In the genomic region with DNA sequence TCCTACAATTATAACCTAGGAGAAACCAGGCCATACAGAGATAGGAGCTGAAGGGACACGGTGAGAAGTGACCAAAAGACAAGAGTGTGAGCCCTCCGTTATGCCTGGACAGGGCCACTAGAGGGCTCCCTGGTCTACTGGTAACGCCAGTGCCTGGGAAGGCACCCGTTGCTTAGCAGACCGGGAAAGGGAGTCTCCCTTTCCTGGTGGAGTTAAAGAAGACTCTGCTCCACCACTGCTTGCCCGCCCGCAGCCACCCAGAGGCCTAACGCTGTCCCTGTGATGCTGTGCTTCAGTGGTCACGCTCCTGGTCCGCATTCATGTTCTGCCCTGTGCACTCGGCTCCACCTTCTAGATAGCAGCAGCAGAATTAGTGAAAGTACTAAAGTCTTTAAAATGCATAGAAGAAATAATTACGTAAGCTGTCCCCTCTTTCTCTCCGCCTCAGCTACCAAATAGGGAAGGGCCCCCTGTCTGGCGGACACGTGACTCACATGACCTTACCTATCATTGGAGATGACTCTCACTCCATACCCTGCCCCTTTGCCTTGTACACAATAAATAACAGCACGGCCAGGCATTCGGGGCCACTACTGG, we compare ENCODE assay signal across 8 cellular contexts. TPM values are rescaled to one million over a fixed set of nuclear protein-coding genes. Genes with fewer than 3 reads are reported as not detected.
DNase-seq lines count a peak whose midpoint lies in the region; ATAC-seq and TF ChIP-seq lines count a peak whose summit lies in the region.

No MANE protein-coding gene starts in this region.

- H2BK12ac ChIP-seq in trophoblast cell (ENCODE audit: low read length): no peak overlapping the region

- H3K4me3 ChIP-seq in AG04449 (ENCODE audit: low read depth, low read length) (no peak overlapping the region; the same call in 1 of the 2 replicates), trophoblast cell (ENCODE audit: low read depth, low read length) (no peak overlapping the region), upper lobe of left lung (peak overlapping the region in 2 of 4 donors; percentile 28 to 31)

- CTCF ChIA-PET in AG04449 (lab: Yijun Ruan, JAX): interaction anchor here (0.7 to 3.9 kb wide), 22 partner anchors 13 to 423 kb away, joined by 3 to 24 read pairs (median 5); a partner anchor contains a TSS

- H3K23ac ChIP-seq in trophoblast cell (ENCODE audit: low read length): no peak overlapping the region

- no peak for TF ChIP-seq POLR2A in upper lobe of left lung (IDR thresholded peaks at IDR 0.05)

- no peak overlapping the region for H2AK5ac ChIP-seq in trophoblast cell (ENCODE audit: low read length)

- peak overlapping the region; percentile 54 for H3K4me2 ChIP-seq in trophoblast cell (ENCODE audit: low read length)

- ATAC-seq in GM18909 (IDR thresholded peaks at IDR 0.05; ENCODE audit: poor library complexity, unreplicated experiment): peak; percentile 58
- peak; percentile 74 to 92 for ATAC-seq in upper lobe of left lung (ENCODE audit: low FRiP score in 2 of 2)

- H2BK5ac ChIP-seq in trophoblast cell (ENCODE audit: low read depth, low read length, poor library complexity): no peak overlapping the region

- H3K9me3 ChIP-seq in trophoblast cell (ENCODE audit: insufficient read depth, low read depth, low read length) (peaks cover 3% of the 10 kb centered on the region), upper lobe of left lung (no peaks in the 10 kb centered on the region)

- no peak overlapping the region for H2AFZ ChIP-seq in trophoblast cell (ENCODE audit: insufficient read depth, low read length, poor library complexity)

- H3K9ac ChIP-seq in trophoblast cell (ENCODE audit: low read length): no peak overlapping the region

- H3K36me3 ChIP-seq in trophoblast cell (ENCODE audit: control insufficient read depth in 1 of 2, insufficient read depth in 2 of 2, low read length in 2 of 2): no peaks in the 10 kb centered on the region
- H3K36me3 ChIP-seq in upper lobe of left lung: no peaks in the 10 kb centered on the region

- H3K79me2 ChIP-seq in trophoblast cell (ENCODE audit: control insufficient read depth, insufficient read depth, low read length, poor library complexity): no peaks in the 10 kb centered on the region

- H4K91ac ChIP-seq in trophoblast cell (ENCODE audit: low read depth, low read length): no peak overlapping the region

- no peak overlapping the region for H4K8ac ChIP-seq in trophoblast cell (ENCODE audit: low read depth, low read length)

- POLR2A ChIA-PET in AG04449 (lab: Yijun Ruan, JAX): no interaction called here

- WGBS in trophoblast cell (ENCODE audit: extremely low coverage, insufficient coverage, insufficient read length): no CpG with 5 or more reads among the region's 17 CpGs
- 16 to 21% methylated on average over 16 to 17 of the region's 17 CpGs for WGBS in upper lobe of left lung, 2 donors

- H4K12ac ChIP-seq in trophoblast cell (ENCODE audit: low read depth, low read length): no peak overlapping the region

- H3K27me3 ChIP-seq in trophoblast cell (ENCODE audit: insufficient read depth, low read length): no peaks in the 10 kb centered on the region
- H3K27me3 ChIP-seq in upper lobe of left lung: no peaks in the 10 kb centered on the region

- H3K4ac ChIP-seq in trophoblast cell (ENCODE audit: low read depth, low read length): no peak overlapping the region

- DNase-seq in AG04449 (ENCODE audit: low read depth, low spot score): peak; percentile 17
- peak; percentile 89 for DNase-seq in NCI-H1092 (lab: John Stamatoyannopoulos, UW)
- DNase-seq in SKM-1 treated with dmso at 0.1 percent for 144 hours (lab: John Stamatoyannopoulos, UW; ENCODE audit: unreplicated experiment): peak; percentile 63
- peak; percentile 34 for DNase-seq in activated naive CD8-positive, alpha-beta T cell treated with anti-CD3 and anti-CD28 coated beads, Interleukin-2, amount 50 U/mL, for 16 hours (ENCODE audit: low read depth, low spot score)
- peak; percentile 90 for DNase-seq in cardiac septum (ENCODE audit: low spot score)
- peak; percentile 86 to 94 for DNase-seq in trophoblast cell
- DNase-seq in upper lobe of left lung: peak in 1 of 2 donors; percentile 89

- no peak overlapping the region for H3K18ac ChIP-seq in trophoblast cell (ENCODE audit: low read length)

- no peak overlapping the region for H3K14ac ChIP-seq in trophoblast cell (ENCODE audit: low read length)

- no peak for TF ChIP-seq EP300 in upper lobe of left lung (IDR thresholded peaks at IDR 0.05)

- H3K79me1 ChIP-seq in trophoblast cell (ENCODE audit: low read length): no peaks in the 10 kb centered on the region

- H3K4me1 ChIP-seq in trophoblast cell (ENCODE audit: control insufficient read depth in 1 of 2, insufficient read depth in 2 of 2, low read length in 2 of 2): no peaks in the 10 kb centered on the region
- peaks cover 3 to 6% (median 5%) of the 10 kb centered on the region in 4 donors for H3K4me1 ChIP-seq in upper lobe of left lung

- H2BK120ac ChIP-seq in trophoblast cell (ENCODE audit: insufficient read depth, low read length, poor library complexity): no peak overlapping the region

- intact Hi-C loops in cardiac septum (cut with DNase I): no loop called here

- H3K27ac ChIP-seq in trophoblast cell (ENCODE audit: low read depth, low read length) (no peak overlapping the region), upper lobe of left lung (no peak overlapping the region)

- peak; percentile 89 for TF ChIP-seq CTCF in AG04449 (IDR thresholded peaks at IDR 0.05; ENCODE audit: insufficient read depth, low read length, missing control alignments)
- TF ChIP-seq CTCF in upper lobe of left lung (IDR thresholded peaks at IDR 0.05): peak; percentile 70 to 88 (median 81)

RNA-seq across cellular contexts. Expression of a gene that starts 32.5 kb away (rescaled TPM):
- total RNA-seq in cardiac septum (61.2 TPM), upper lobe of left lung (100 to 1,000 TPM in 1 of 6 donors, 10 to 100 TPM in 5; 35.6 to 120 (median 92.7) TPM)
- 248 and 259 TPM in 2 replicates for polyA plus RNA-seq in trophoblast cell (2013)

RNA-seq across cellular contexts. Expression of a gene that starts 34.8 kb away (rescaled TPM):
- total RNA-seq in cardiac septum (not detected), upper lobe of left lung (1 to 10 TPM in 2 of 6 donors, under 1 TPM in 3, not detected in 1; 0.30 to 1.3 (median 0.63) TPM)
- 0.05 and 0.07 TPM in 2 replicates for polyA plus RNA-seq in trophoblast cell (2013)
